Comparison of ENCODE assay signal across 15 cellular contexts in genomic region chr19:46606681-46607440, GRCh38. TPM values are rescaled to one million over a fixed set of nuclear protein-coding genes. Genes with fewer than 3 reads are reported as not detected.
A peak's percentile ranks its signal among the peaks of the same experiment; 100 is the strongest.
DNase-seq lines count a peak whose midpoint lies in the region; ATAC-seq, FAIRE-seq and TF ChIP-seq lines count a peak whose summit lies in the region.
"Had no signal": no experiment of that assay in that cellular context is flagged by ENCODE, and none has a peak within 500 bp of the region (broad histone marks: within the 10 kb centered on the region; RNA-seq: fewer than 3 reads in every experiment).

No MANE protein-coding gene starts in this region.

- H3K4me1 ChIP-seq in HepG2 (ENCODE audit: insufficient read depth, low read length): peaks cover 30% of the 10 kb centered on the region

- TF ChIP-seq POLR2A in HepG2 (IDR thresholded peaks at IDR 0.05; ENCODE audit: insufficient read depth in 1 of 2, low read depth in 2 of 2, low read length in 2 of 2): 0 out of 4 replicates have a peak, but pooled peaks of 1 of the 2 experiments have one; percentile 3

- H3K4me3 ChIP-seq in HepG2 (replicated peaks in 1 of 3; ENCODE audit: insufficient read depth in 1 of 3, low read depth in 2 of 3, low read length in 3 of 3): no peak overlapping the region
- H3K4me3 ChIP-seq: thoracic aorta had no signal

- in situ Hi-C loops in HepG2 (cut with HindIII; ENCODE audit: extremely low pct_ligation_motif_present, low pct_unique_long_range_greater_than_20kb): no loop called here

- H3K4me3 Mint-ChIP-seq in activated T-cell treated with anti-CD3 and anti-CD28 coated beads, Interleukin-2, amount 50 U/mL, for 24 hours: no peak overlapping the region
- peak overlapping the region; percentile 6 for H3K4me3 Mint-ChIP-seq in activated T-helper 2 cell treated with anti-CD3 and anti-CD28 coated beads, Interferon-gamma antibody, Interleukin-2, Interleukin-4, amounts not matched to agents 10 μg/mL and 5 μg/mL and 100 μg/mL, durations not matched to agents 14 hours and 24 hours and 36 hours (ENCODE audit: low read depth)

- peaks cover 15% of the 10 kb centered on the region; the same call in 1 of the 2 replicates for H4K20me1 ChIP-seq in HepG2 (ENCODE audit: insufficient read depth, low read length)

- H3K9ac ChIP-seq in HepG2 (ENCODE audit: insufficient read depth, low read depth, low read length): no peak overlapping the region

- no peak overlapping the region for H2AFZ ChIP-seq in HepG2 (ENCODE audit: low read length)

- CTCF ChIA-PET in HepG2 (lab: Yijun Ruan, JAX; ENCODE audit: low intra/inter-chr PET ratio, low total read pairs): no interaction called here

- no peaks in the 10 kb centered on the region for H3K27me3 Mint-ChIP-seq in activated T-cell treated with anti-CD3 and anti-CD28 coated beads, Interleukin-2, amount 50 U/mL, for 24 hours
- H3K27me3 Mint-ChIP-seq in activated T-helper 2 cell treated with anti-CD3 and anti-CD28 coated beads, Interferon-gamma antibody, Interleukin-2, Interleukin-4, amounts not matched to agents 10 μg/mL and 5 μg/mL and 100 μg/mL, durations not matched to agents 14 hours and 24 hours and 36 hours (ENCODE audit: low read depth): no peaks in the 10 kb centered on the region

- no peaks in the 10 kb centered on the region; a peak in 1 of 5 replicates for H3K27me3 ChIP-seq in HepG2 (ENCODE audit: control insufficient read depth in 1 of 2, insufficient read depth in 2 of 2, low read length in 2 of 2)

- H3K27ac Mint-ChIP-seq in activated T-cell treated with anti-CD3 and anti-CD28 coated beads, Interleukin-2, amount 50 U/mL, for 24 hours: peak overlapping the region; percentile 5
- H3K27ac Mint-ChIP-seq in activated T-helper 2 cell treated with anti-CD3 and anti-CD28 coated beads, Interferon-gamma antibody, Interleukin-2, Interleukin-4, amounts not matched to agents 10 μg/mL and 5 μg/mL and 100 μg/mL, durations not matched to agents 14 hours and 24 hours and 36 hours: peak overlapping the region; percentile 22

- no peak for DNase-seq in activated T-cell treated with anti-CD3 and anti-CD28 coated beads, Interleukin-2, amount 50 U/mL, for 24 hours
- DNase-seq in activated T-cell treated with anti-CD3 and anti-CD28 coated beads for 4 hours (no peak), HepG2 (ENCODE audit: low spot score) (no peak), substantia nigra (lab: John Stamatoyannopoulos, UW) (no peak)
- DNase-seq in activated T-helper 2 cell treated with anti-CD3 and anti-CD28 coated beads, Interferon-gamma antibody, Interleukin-2, Interleukin-4, amounts not matched to agents 10 μg/mL and 5 μg/mL and 100 μg/mL, durations not matched to agents 14 hours and 24 hours and 36 hours (ENCODE audit: low spot score): no peak
- DNase-seq: COR-L47, NCI-H2107, SIG-M5 had no signal

- no peak for ATAC-seq in HepG2
- ATAC-seq in GM18907 (IDR thresholded peaks at IDR 0.05; ENCODE audit: unreplicated experiment): no peak
- no peak for ATAC-seq in HG03045 (IDR thresholded peaks at IDR 0.05; ENCODE audit: unreplicated experiment)
- ATAC-seq in HG03039 (IDR thresholded peaks at IDR 0.05; ENCODE audit: unreplicated experiment): no peak

- H3K9me3 Mint-ChIP-seq in activated T-cell treated with anti-CD3 and anti-CD28 coated beads, Interleukin-2, amount 50 U/mL, for 24 hours: no peaks in the 10 kb centered on the region
- no peaks in the 10 kb centered on the region for H3K9me3 Mint-ChIP-seq in activated T-helper 2 cell treated with anti-CD3 and anti-CD28 coated beads, Interferon-gamma antibody, Interleukin-2, Interleukin-4, amounts not matched to agents 10 μg/mL and 5 μg/mL and 100 μg/mL, durations not matched to agents 14 hours and 24 hours and 36 hours

- WGBS in HepG2 (ENCODE audit: low lambda C conversion rate): 85% methylated on average over 10 of the region's 12 CpGs

- no peaks in the 10 kb centered on the region for H3K9me3 ChIP-seq in HepG2 (ENCODE audit: low read length)
- H3K9me3 ChIP-seq: thoracic aorta had no signal

- TF ChIP-seq EP300 in HepG2 (IDR thresholded peaks at IDR 0.05; ENCODE audit: low read depth in 2 of 2, low read length in 2 of 2) (no peak), HepG2 (CRISPR knock-in tag; IDR thresholded peaks at IDR 0.05; ENCODE audit: borderline replicate concordance) (no peak)

- peaks cover 30 to 55% of the 10 kb centered on the region in 2 experiments; a peak in 4 of 5 replicates for H3K36me3 ChIP-seq in HepG2 (replicated peaks in 1 of 2; ENCODE audit: control insufficient read depth in 1 of 2, insufficient read depth in 2 of 2, low read length in 2 of 2)

- H3K27ac ChIP-seq in HepG2 (ENCODE audit: extremely low read length, insufficient read depth, low read length): no peak overlapping the region
- H3K27ac ChIP-seq in substantia nigra (ENCODE audit: low read depth, low read length, poor library complexity, severe bottlenecking): peak overlapping the region; percentile 87

- H3K36me3 Mint-ChIP-seq in activated T-cell treated with anti-CD3 and anti-CD28 coated beads, Interleukin-2, amount 50 U/mL, for 24 hours (ENCODE audit: low read depth): peaks cover 95% of the 10 kb centered on the region
- peaks cover 88% of the 10 kb centered on the region for H3K36me3 Mint-ChIP-seq in activated T-helper 2 cell treated with anti-CD3 and anti-CD28 coated beads, Interferon-gamma antibody, Interleukin-2, Interleukin-4, amounts not matched to agents 10 μg/mL and 5 μg/mL and 100 μg/mL, durations not matched to agents 14 hours and 24 hours and 36 hours (ENCODE audit: low read depth)

- peaks cover 63% of the 10 kb centered on the region for H3K4me1 Mint-ChIP-seq in activated T-cell treated with anti-CD3 and anti-CD28 coated beads, Interleukin-2, amount 50 U/mL, for 24 hours (ENCODE audit: low read depth)
- peaks cover 37% of the 10 kb centered on the region for H3K4me1 Mint-ChIP-seq in activated T-helper 2 cell treated with anti-CD3 and anti-CD28 coated beads, Interferon-gamma antibody, Interleukin-2, Interleukin-4, amounts not matched to agents 10 μg/mL and 5 μg/mL and 100 μg/mL, durations not matched to agents 14 hours and 24 hours and 36 hours (ENCODE audit: low read depth)

- no TSS peak for BruUV-seq in HepG2 (replicated peaks; lab: Mats Ljungman, UMichigan)

- H3K4me2 ChIP-seq in HepG2 (ENCODE audit: low read depth, low read length): no peak overlapping the region

- H3K79me2 ChIP-seq in HepG2 (ENCODE audit: insufficient read depth, low read length): peaks cover 34% of the 10 kb centered on the region

- no peak for FAIRE-seq in HepG2 (lab: Jason Lieb, UNC)
- FAIRE-seq: frontal cortex, H54, islet of Langerhans had no signal

- intact Hi-C loops in activated T-helper 2 cell treated with anti-CD3 and anti-CD28 coated beads, Interferon-gamma antibody, Interleukin-2, Interleukin-4, amounts not matched to agents 10 μg/mL and 5 μg/mL and 100 μg/mL, durations not matched to agents 14 hours and 24 hours and 36 hours (cut with micrococcal nuclease): no loop called here
- intact Hi-C loops in HepG2 (cut with micrococcal nuclease; ENCODE audit: unreplicated experiment): no loop called here

- no peak for TF ChIP-seq CTCF in HepG2 (CRISPR knock-in tag; IDR thresholded peaks at IDR 0.05)

- POLR2A ChIA-PET in HepG2 (lab: Yijun Ruan, JAX): no interaction called here

- TF ChIP-seq RAD21 in HepG2 (CRISPR knock-in tag; IDR thresholded peaks at IDR 0.05): no peak

RNA-seq across cellular contexts. Expression of gene CALM3, which starts 5.7 kb away (rescaled TPM):
- 537 and 553 TPM in 2 replicates for total RNA-seq in activated T-helper 2 cell treated with anti-CD3 and anti-CD28 coated beads, Interferon-gamma antibody, Interleukin-2, Interleukin-4, amounts not matched to agents 10 μg/mL and 5 μg/mL and 100 μg/mL, durations not matched to agents 14 hours and 24 hours and 36 hours
- total RNA-seq in HepG2 (2016; rRNA removed; fragmentation: Illumina TruSeq; extraction: Trizol): 258 and 314 TPM in 2 replicates
- total RNA-seq in HepG2 (2016; cell fraction: cytosol; rRNA removed; fragmentation: Illumina TruSeq; extraction: Trizol; ENCODE audit: low read depth): 219 and 253 TPM in 2 replicates
- 270 and 297 TPM in 2 replicates for total RNA-seq in HepG2 (2016; cell fraction: insoluble cytoplasmic fraction; rRNA removed; fragmentation: Illumina TruSeq; extraction: Trizol)
- total RNA-seq in HepG2 (2016; cell fraction: membrane; rRNA removed; fragmentation: Illumina TruSeq; extraction: Trizol): 322 and 352 TPM in 2 replicates
- 95.5 and 96.2 TPM in 2 replicates for total RNA-seq in HepG2 (2016; cell fraction: nucleus; rRNA removed; fragmentation: Illumina TruSeq; extraction: Trizol)
- 232 and 239 TPM in 2 replicates for polyA plus RNA-seq in HepG2 (2011; rRNA removed)
- polyA plus RNA-seq in HepG2 (2011; cell fraction: cytosol; rRNA removed): 211 and 281 TPM in 2 replicates
- 146 and 178 TPM in 2 replicates for polyA plus RNA-seq in HepG2 (2011; cell fraction: nucleus; rRNA removed)
- polyA plus RNA-seq in HepG2 (2012): 277 and 325 TPM in 2 replicates
- 495 and 575 TPM in 2 replicates for polyA plus RNA-seq in HepG2 (2016; cell fraction: cytosol; fragmentation: Illumina TruSeq; extraction: Trizol; ENCODE audit: low read depth)
- 466 and 539 TPM in 2 replicates for polyA plus RNA-seq in HepG2 (2016; cell fraction: insoluble cytoplasmic fraction; fragmentation: Illumina TruSeq; extraction: Trizol; ENCODE audit: low read depth)
- 497 and 555 TPM in 2 replicates for polyA plus RNA-seq in HepG2 (2016; cell fraction: membrane; fragmentation: Illumina TruSeq; extraction: Trizol; ENCODE audit: low read depth)
- 259 and 261 TPM in 2 replicates for polyA plus RNA-seq in HepG2 (2016; cell fraction: nucleus; fragmentation: Illumina TruSeq; extraction: Trizol; ENCODE audit: insufficient read depth, low read depth)
- 66.6 and 121 TPM in 2 replicates for polyA minus RNA-seq in HepG2 (2011; rRNA and poly(A)+ RNA removed; ENCODE audit: low replicate concordance)
- polyA minus RNA-seq in HepG2 (2011; cell fraction: cytosol; rRNA and poly(A)+ RNA removed): 58.1 and 58.6 TPM in 2 replicates
- 33.0 and 37.0 TPM in 2 replicates for polyA minus RNA-seq in HepG2 (2011; cell fraction: nucleus; rRNA and poly(A)+ RNA removed)

RNA-seq across cellular contexts. Expression of gene PTGIR, which starts 18.0 kb away (rescaled TPM):
- total RNA-seq in activated T-helper 2 cell treated with anti-CD3 and anti-CD28 coated beads, Interferon-gamma antibody, Interleukin-2, Interleukin-4, amounts not matched to agents 10 μg/mL and 5 μg/mL and 100 μg/mL, durations not matched to agents 14 hours and 24 hours and 36 hours: 214 and 218 TPM in 2 replicates
- not detected in 2 replicates for total RNA-seq in HepG2 (2016; rRNA removed; fragmentation: Illumina TruSeq; extraction: Trizol)
- total RNA-seq in HepG2 (2016; cell fraction: cytosol; rRNA removed; fragmentation: Illumina TruSeq; extraction: Trizol; ENCODE audit: low read depth): not detected in 2 replicates
- total RNA-seq in HepG2 (2016; cell fraction: insoluble cytoplasmic fraction; rRNA removed; fragmentation: Illumina TruSeq; extraction: Trizol): not detected in 2 replicates
- not detected in 2 replicates for total RNA-seq in HepG2 (2016; cell fraction: membrane; rRNA removed; fragmentation: Illumina TruSeq; extraction: Trizol)
- total RNA-seq in HepG2 (2016; cell fraction: nucleus; rRNA removed; fragmentation: Illumina TruSeq; extraction: Trizol): not detected in 2 replicates
- polyA plus RNA-seq in HepG2 (2011; rRNA removed): not detected in 2 replicates
- polyA plus RNA-seq in HepG2 (2011; cell fraction: cytosol; rRNA removed): not detected in 2 replicates
- polyA plus RNA-seq in HepG2 (2011; cell fraction: nucleus; rRNA removed): not detected in 2 replicates
- not detected in 2 replicates for polyA plus RNA-seq in HepG2 (2012)
- not detected in 2 replicates for polyA plus RNA-seq in HepG2 (2016; cell fraction: cytosol; fragmentation: Illumina TruSeq; extraction: Trizol; ENCODE audit: low read depth)
- not detected in 2 replicates for polyA plus RNA-seq in HepG2 (2016; cell fraction: insoluble cytoplasmic fraction; fragmentation: Illumina TruSeq; extraction: Trizol; ENCODE audit: low read depth)
- not detected in 2 replicates for polyA plus RNA-seq in HepG2 (2016; cell fraction: membrane; fragmentation: Illumina TruSeq; extraction: Trizol; ENCODE audit: low read depth)
- not detected in 2 replicates for polyA plus RNA-seq in HepG2 (2016; cell fraction: nucleus; fragmentation: Illumina TruSeq; extraction: Trizol; ENCODE audit: insufficient read depth, low read depth)
- polyA minus RNA-seq in HepG2 (2011; rRNA and poly(A)+ RNA removed; ENCODE audit: low replicate concordance): 0.09 TPM in 1 of 2 replicates, not detected in the other
- not detected in 2 replicates for polyA minus RNA-seq in HepG2 (2011; cell fraction: cytosol; rRNA and poly(A)+ RNA removed)
- polyA minus RNA-seq in HepG2 (2011; cell fraction: nucleus; rRNA and poly(A)+ RNA removed): not detected in 2 replicates
- total RNA-seq: frontal cortex had no signal

RNA-seq across cellular contexts. Expression of gene GNG8, which starts 29.1 kb away (rescaled TPM):
- 21.4 and 29.1 TPM in 2 replicates for total RNA-seq in activated T-helper 2 cell treated with anti-CD3 and anti-CD28 coated beads, Interferon-gamma antibody, Interleukin-2, Interleukin-4, amounts not matched to agents 10 μg/mL and 5 μg/mL and 100 μg/mL, durations not matched to agents 14 hours and 24 hours and 36 hours
- total RNA-seq in HepG2 (2016; rRNA removed; fragmentation: Illumina TruSeq; extraction: Trizol): not detected in 2 replicates
- not detected in 2 replicates for total RNA-seq in HepG2 (2016; cell fraction: cytosol; rRNA removed; fragmentation: Illumina TruSeq; extraction: Trizol; ENCODE audit: low read depth)
- not detected in 2 replicates for total RNA-seq in HepG2 (2016; cell fraction: insoluble cytoplasmic fraction; rRNA removed; fragmentation: Illumina TruSeq; extraction: Trizol)
- not detected in 2 replicates for total RNA-seq in HepG2 (2016; cell fraction: membrane; rRNA removed; fragmentation: Illumina TruSeq; extraction: Trizol)
- not detected in 2 replicates for total RNA-seq in HepG2 (2016; cell fraction: nucleus; rRNA removed; fragmentation: Illumina TruSeq; extraction: Trizol)
- not detected in 2 replicates for polyA plus RNA-seq in HepG2 (2011; rRNA removed)
- not detected in 2 replicates for polyA plus RNA-seq in HepG2 (2011; cell fraction: cytosol; rRNA removed)
- not detected in 2 replicates for polyA plus RNA-seq in HepG2 (2011; cell fraction: nucleus; rRNA removed)
- not detected in 2 replicates for polyA plus RNA-seq in HepG2 (2012)
- polyA plus RNA-seq in HepG2 (2016; cell fraction: cytosol; fragmentation: Illumina TruSeq; extraction: Trizol; ENCODE audit: low read depth): not detected in 2 replicates
- not detected in 2 replicates for polyA plus RNA-seq in HepG2 (2016; cell fraction: insoluble cytoplasmic fraction; fragmentation: Illumina TruSeq; extraction: Trizol; ENCODE audit: low read depth)
- polyA plus RNA-seq in HepG2 (2016; cell fraction: membrane; fragmentation: Illumina TruSeq; extraction: Trizol; ENCODE audit: low read depth): not detected in 2 replicates
- not detected in 2 replicates for polyA plus RNA-seq in HepG2 (2016; cell fraction: nucleus; fragmentation: Illumina TruSeq; extraction: Trizol; ENCODE audit: insufficient read depth, low read depth)
- polyA minus RNA-seq in HepG2 (2011; rRNA and poly(A)+ RNA removed; ENCODE audit: low replicate concordance): not detected in 2 replicates
- polyA minus RNA-seq in HepG2 (2011; cell fraction: cytosol; rRNA and poly(A)+ RNA removed): not detected in 2 replicates
- polyA minus RNA-seq in HepG2 (2011; cell fraction: nucleus; rRNA and poly(A)+ RNA removed): not detected in 2 replicates
- total RNA-seq: frontal cortex, thoracic aorta had no signal

RNA-seq across cellular contexts. Expression of gene DACT3, which starts 54.1 kb away (rescaled TPM):
- total RNA-seq in activated T-helper 2 cell treated with anti-CD3 and anti-CD28 coated beads, Interferon-gamma antibody, Interleukin-2, Interleukin-4, amounts not matched to agents 10 μg/mL and 5 μg/mL and 100 μg/mL, durations not matched to agents 14 hours and 24 hours and 36 hours: 6.1 and 6.5 TPM in 2 replicates
- total RNA-seq in HepG2 (2016; rRNA removed; fragmentation: Illumina TruSeq; extraction: Trizol): 0.04 TPM in 1 of 2 replicates, not detected in the other
- total RNA-seq in HepG2 (2016; cell fraction: cytosol; rRNA removed; fragmentation: Illumina TruSeq; extraction: Trizol; ENCODE audit: low read depth): 0.09 and 0.10 TPM in 2 replicates
- total RNA-seq in HepG2 (2016; cell fraction: insoluble cytoplasmic fraction; rRNA removed; fragmentation: Illumina TruSeq; extraction: Trizol): 0.04 TPM in 1 of 2 replicates, not detected in the other
- not detected in 2 replicates for total RNA-seq in HepG2 (2016; cell fraction: membrane; rRNA removed; fragmentation: Illumina TruSeq; extraction: Trizol)
- not detected in 2 replicates for total RNA-seq in HepG2 (2016; cell fraction: nucleus; rRNA removed; fragmentation: Illumina TruSeq; extraction: Trizol)
- 0.04 TPM in 1 of 2 replicates, not detected in the other for polyA plus RNA-seq in HepG2 (2011; rRNA removed)
- polyA plus RNA-seq in HepG2 (2011; cell fraction: cytosol; rRNA removed): 0.03 TPM in 2 replicates
- polyA plus RNA-seq in HepG2 (2011; cell fraction: nucleus; rRNA removed): not detected in 2 replicates
- polyA plus RNA-seq in HepG2 (2012): not detected in 2 replicates
- 0.07 TPM in 1 of 2 replicates, not detected in the other for polyA plus RNA-seq in HepG2 (2016; cell fraction: cytosol; fragmentation: Illumina TruSeq; extraction: Trizol; ENCODE audit: low read depth)
- polyA plus RNA-seq in HepG2 (2016; cell fraction: insoluble cytoplasmic fraction; fragmentation: Illumina TruSeq; extraction: Trizol; ENCODE audit: low read depth): not detected in 2 replicates
- not detected in 2 replicates for polyA plus RNA-seq in HepG2 (2016; cell fraction: membrane; fragmentation: Illumina TruSeq; extraction: Trizol; ENCODE audit: low read depth)
- 0.16 TPM in 1 of 2 replicates, not detected in the other for polyA plus RNA-seq in HepG2 (2016; cell fraction: nucleus; fragmentation: Illumina TruSeq; extraction: Trizol; ENCODE audit: insufficient read depth, low read depth)
- 0.09 TPM in 1 of 2 replicates, not detected in the other for polyA minus RNA-seq in HepG2 (2011; rRNA and poly(A)+ RNA removed; ENCODE audit: low replicate concordance)
- not detected in 2 replicates for polyA minus RNA-seq in HepG2 (2011; cell fraction: cytosol; rRNA and poly(A)+ RNA removed)
- polyA minus RNA-seq in HepG2 (2011; cell fraction: nucleus; rRNA and poly(A)+ RNA removed): not detected in 2 replicates

Comparison
In these comparisons a context has a peak if more than half of its experiments do, and no peak if none do; other contexts are left out.
1. RNA of gene PTGIR, which starts 18.0 kb away (total RNA-seq): 214 to 218 TPM in activated T-helper 2 cell treated with anti-CD3 and anti-CD28 coated beads, Interferon-gamma antibody, Interleukin-2, Interleukin-4, amounts not matched to agents 10 μg/mL and 5 μg/mL and 100 μg/mL, durations not matched to agents 14 hours and 24 hours and 36 hours; not detected in HepG2; every median in the first group is over 100 times any median in the second.
2. RNA of gene GNG8, which starts 29.1 kb away (total RNA-seq): 21.4 to 29.1 TPM in activated T-helper 2 cell treated with anti-CD3 and anti-CD28 coated beads, Interferon-gamma antibody, Interleukin-2, Interleukin-4, amounts not matched to agents 10 μg/mL and 5 μg/mL and 100 μg/mL, durations not matched to agents 14 hours and 24 hours and 36 hours; not detected in HepG2; every median in the first group is over 10 times any median in the second.